ENCODE assay signal across 1 cellular context in the genomic region with DNA sequence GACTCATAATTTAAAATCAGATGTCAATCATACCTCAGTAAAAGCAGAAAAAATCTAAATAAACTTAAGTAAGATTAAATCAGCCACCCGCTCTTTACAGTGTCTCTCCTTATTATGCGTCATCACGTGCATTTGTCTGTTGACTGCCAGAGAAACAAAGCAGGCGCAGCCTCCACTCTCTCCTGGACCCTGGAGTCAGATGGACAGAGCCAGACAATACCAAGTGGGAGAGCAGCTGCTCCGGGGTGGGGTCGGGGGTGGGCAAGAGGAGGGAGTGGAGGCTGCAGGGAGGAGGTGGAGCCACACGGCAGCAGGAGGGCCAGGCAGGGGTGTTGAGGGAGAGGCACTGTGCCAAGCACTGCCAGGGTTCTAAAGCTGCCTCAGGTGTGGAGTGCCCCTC.
TF ChIP-seq lines count a peak whose summit lies in the region.

No MANE protein-coding gene starts in this region.

TF ChIP-seq in HEK293, 187 proteins besides CTCF, POLR2A, EP300 and RAD21 (continued from another document):
- TF ChIP-seq ZBTB10 (tag by site-specific recombination; IDR thresholded peaks at IDR 0.05) (no peak), ZNF558 (tag by site-specific recombination; IDR thresholded peaks at IDR 0.05) (no peak), ZNF670 (tag by site-specific recombination; IDR thresholded peaks at IDR 0.05; ENCODE audit: low read depth) (no peak)
